Comparison of ENCODE assay signal across 24 cellular contexts in genomic region chr18:75179819-75180600, GRCh38.
"Had no signal": no experiment of that assay in that cellular context is flagged by ENCODE, and none has a peak within 500 bp of the region (broad histone marks: within the 10 kb centered on the region; RNA-seq: fewer than 3 reads in every experiment).

No MANE protein-coding gene starts in this region.

- H3K9me3 Mint-ChIP-seq: activated naive CD4-positive, alpha-beta T cell treated with anti-CD3 and anti-CD28 coated beads for 36 hours; activated T-cell treated with anti-CD3 and anti-CD28 coated beads, Interleukin-2, amount 50 U/mL, for 24 hours; activated T-helper 1 cell treated with anti-CD3 and anti-CD28 coated beads, Interleukin-12 subunit alpha, Interleukin-12 subunit beta, Interleukin-2, Interleukin-4 antibody, amounts not matched to agents 30 ng/mL and 10 ng/mL and 1 ng/mL, durations not matched to agents 14 hours and 24 hours and 36 hours had no signal

- H3K27ac Mint-ChIP-seq: activated CD8-positive, alpha-beta memory T cell treated with anti-CD3 and anti-CD28 coated beads, Interleukin-2, amount 10 ng/mL, durations not matched to agents 7 days and 5 days; activated naive CD4-positive, alpha-beta T cell treated with anti-CD3 and anti-CD28 coated beads for 36 hours; activated naive CD8-positive, alpha-beta T cell; activated T-cell treated with anti-CD3 and anti-CD28 coated beads, Interleukin-2, amount 50 U/mL, for 24 hours; activated T-helper 1 cell treated with anti-CD3 and anti-CD28 coated beads, Interleukin-12 subunit alpha, Interleukin-12 subunit beta, Interleukin-2, Interleukin-4 antibody, amounts not matched to agents 30 ng/mL and 10 ng/mL and 1 ng/mL, durations not matched to agents 14 hours and 24 hours and 36 hours; brain; T-helper 17 cell; WTC11 had no signal

- DNase-seq: activated CD4-positive, alpha-beta T cell treated with anti-CD3 and anti-CD28 coated beads for 48 hours; activated CD4-positive, alpha-beta T cell treated with anti-CD3 and anti-CD28 coated beads, Interleukin-2, amount 50 U/mL, for 4 hours; activated CD4-positive, CD25-positive, alpha-beta regulatory T cell treated with anti-CD3 and anti-CD28 coated beads, Interleukin-2, amount 50 U/mL, for 72 hours; activated CD8-positive, alpha-beta memory T cell treated with anti-CD3 and anti-CD28 coated beads, Interleukin-2, amount 10 ng/mL, durations not matched to agents 7 days and 5 days; activated gamma-delta T cell; activated naive CD4-positive, alpha-beta T cell treated with anti-CD3 and anti-CD28 coated beads for 36 hours; activated T-cell treated with anti-CD3 and anti-CD28 coated beads, Interleukin-2, amount 50 U/mL, for 24 hours; amygdala; NCI-H1105; NCI-H1436; NCI-H1694 treated with DMSO at 0.1 percent for 48 hours; NCI-H2029 treated with DMSO at 0.1 percent for 48 hours; NCI-H446; NCI-H524; PC-9; SHP77 treated with DMSO at 0.1 percent for 48 hours; T-helper 17 cell; T-helper 9 cell had no signal

- H3K4me3 Mint-ChIP-seq: activated CD8-positive, alpha-beta memory T cell treated with anti-CD3 and anti-CD28 coated beads, Interleukin-2, amount 10 ng/mL, durations not matched to agents 7 days and 5 days; activated naive CD4-positive, alpha-beta T cell treated with anti-CD3 and anti-CD28 coated beads for 36 hours; activated naive CD8-positive, alpha-beta T cell; activated T-cell treated with anti-CD3 and anti-CD28 coated beads, Interleukin-2, amount 50 U/mL, for 24 hours; activated T-helper 1 cell treated with anti-CD3 and anti-CD28 coated beads, Interleukin-12 subunit alpha, Interleukin-12 subunit beta, Interleukin-2, Interleukin-4 antibody, amounts not matched to agents 30 ng/mL and 10 ng/mL and 1 ng/mL, durations not matched to agents 14 hours and 24 hours and 36 hours; brain; central memory CD8-positive, alpha-beta T cell; T-helper 17 cell; WTC11 had no signal

- H3K27me3 Mint-ChIP-seq: activated naive CD8-positive, alpha-beta T cell; activated T-cell treated with anti-CD3 and anti-CD28 coated beads, Interleukin-2, amount 50 U/mL, for 24 hours; brain; central memory CD8-positive, alpha-beta T cell had no signal

- ATAC-seq: activated CD8-positive, alpha-beta memory T cell treated with anti-CD3 and anti-CD28 coated beads, Interleukin-2, amount 10 ng/mL, durations not matched to agents 7 days and 5 days; T-helper 17 cell; WTC11 had no signal

- H3K27ac ChIP-seq: PC-9 had no signal

- H3K36me3 Mint-ChIP-seq: activated CD8-positive, alpha-beta memory T cell treated with anti-CD3 and anti-CD28 coated beads, Interleukin-2, amount 10 ng/mL, durations not matched to agents 7 days and 5 days; activated naive CD8-positive, alpha-beta T cell; brain; WTC11 had no signal

- FAIRE-seq: astrocyte had no signal

- H3K4me1 Mint-ChIP-seq: activated CD8-positive, alpha-beta memory T cell treated with anti-CD3 and anti-CD28 coated beads, Interleukin-2, amount 10 ng/mL, durations not matched to agents 7 days and 5 days; brain; central memory CD8-positive, alpha-beta T cell had no signal

- H3K4me3 ChIP-seq: PC-9 had no signal
